8 cellular contexts compared by ENCODE assay signal in genomic region chr16:14070877-14071575, GRCh38. TPM values are rescaled to one million over a fixed set of nuclear protein-coding genes. Genes with fewer than 3 reads are reported as not detected.
DNase-seq lines count a peak whose midpoint lies in the region; ATAC-seq and TF ChIP-seq lines count a peak whose summit lies in the region.

MRTFB (plus strand) TSS chr16:14071319; CDS start chr16:14140607, 69,288 bp downstream.

- H3K4me3 Mint-ChIP-seq in activated CD4-positive, alpha-beta memory T cell treated with anti-CD3 and anti-CD28 coated beads for 36 hours = peak within 1 kb of the TSS; percentile 83

- no peaks in the 10 kb centered on the region for H3K9me3 Mint-ChIP-seq in activated CD4-positive, alpha-beta memory T cell treated with anti-CD3 and anti-CD28 coated beads for 36 hours

- H3K27me3 Mint-ChIP-seq in activated CD4-positive, alpha-beta memory T cell treated with anti-CD3 and anti-CD28 coated beads for 36 hours = no peaks in the 10 kb centered on the region

- DNase-seq in AG08396 (ENCODE audit: low spot score) (peak; percentile 92), NCI-H526 (lab: John Stamatoyannopoulos, UW) (peak; percentile 52 to 89), dorsolateral prefrontal cortex (peak in 8 of 10 donors; percentile 46 to 84 (median 58)), lower leg skin (ENCODE audit: low spot score in 2 of 2) (peak; percentile 34 to 94)
- DNase-seq in activated CD4-positive, alpha-beta memory T cell treated with anti-CD3 and anti-CD28 coated beads for 36 hours = peak; percentile 82
- peak; percentile 74 to 78 for DNase-seq in stimulated activated CD4-positive, alpha-beta T cell treated with anti-CD3 and anti-CD28 coated beads, Interleukin-4, amount 100 ng/mL, for 48 hours (ENCODE audit: low read depth in 2 of 2)

- H3K4me1 Mint-ChIP-seq in activated CD4-positive, alpha-beta memory T cell treated with anti-CD3 and anti-CD28 coated beads for 36 hours (ENCODE audit: low read depth) = peaks cover 12% of the 10 kb centered on the region

- H3K27me3 ChIP-seq in dorsolateral prefrontal cortex = no peaks in the 10 kb centered on the region

- intact Hi-C loops in activated CD4-positive, alpha-beta memory T cell treated with anti-CD3 and anti-CD28 coated beads for 36 hours (cut with micrococcal nuclease) = loop anchor here (2.0 to 5.0 kb wide), 3 partner anchors 134 to 560 kb away; partner anchors contain the start of gene PARN
- intact Hi-C loops in dorsolateral prefrontal cortex (cut with DNase I) = loop anchor here in 1 of 2 donors (5.0 to 10.0 kb wide), 3 partner anchors 69 to 146 kb away; partner anchors contain the start of gene ERCC4
- intact Hi-C loops in lower leg skin (cut with DNase I; ENCODE audit: low total_unique reads) = no loop called here

- POLR2A ChIA-PET in activated CD4-positive, alpha-beta memory T cell treated with anti-CD3 and anti-CD28 coated beads for 36 hours (lab: Charles Lee) = no interaction called here

- WGBS in lower leg skin, 2 donors = 1% methylated on average over 14 to 44 of the region's 86 CpGs

- TF ChIP-seq CTCF in dorsolateral prefrontal cortex (IDR thresholded peaks at IDR 0.05 in 54 of 56, conservative IDR thresholded peaks at IDR 0.05 in 2 of 56; ENCODE audit: low read depth in 1 of 56, partially characterized antibody in 56 of 56) = no peak
- TF ChIP-seq CTCF in lower leg skin (IDR thresholded peaks at IDR 0.05) = no peak

- H3K27ac ChIP-seq in dorsolateral prefrontal cortex = peak within 1 kb of the TSS in 58 of 59 donors; percentile 35 to 93 (median 83)

- H3K27ac Mint-ChIP-seq in activated CD4-positive, alpha-beta memory T cell treated with anti-CD3 and anti-CD28 coated beads for 36 hours = peak within 1 kb of the TSS; percentile 33

- CTCF ChIA-PET in activated CD4-positive, alpha-beta memory T cell treated with anti-CD3 and anti-CD28 coated beads for 36 hours (lab: Charles Lee) = interaction anchor here (1.4 kb wide), 1 partner anchor 151 kb away, joined by 4 read pairs; the partner anchor contains the start of gene ERCC4

- ATAC-seq in GM18909 (IDR thresholded peaks at IDR 0.05; ENCODE audit: poor library complexity, unreplicated experiment) = peak; percentile 81
- peak; percentile 70 for ATAC-seq in HG03139 (IDR thresholded peaks at IDR 0.05; ENCODE audit: unreplicated experiment)

- TF ChIP-seq POLR2A in lower leg skin (IDR thresholded peaks at IDR 0.05) = no peak

- H3K36me3 Mint-ChIP-seq in activated CD4-positive, alpha-beta memory T cell treated with anti-CD3 and anti-CD28 coated beads for 36 hours = no peaks in the 10 kb centered on the region

- peak within 1 kb of the TSS; percentile 61 to 96 (median 84) for H3K4me3 ChIP-seq in dorsolateral prefrontal cortex
- peak within 1 kb of the TSS; percentile 89 for H3K4me3 ChIP-seq in lower leg skin (ENCODE audit: low read depth, poor library complexity, severe bottlenecking)

RNA-seq across cellular contexts. Expression of gene MRTFB, which starts in this region (rescaled TPM):
- 1 to 10 TPM; 8.8 to 9.7 TPM for total RNA-seq in activated CD4-positive, alpha-beta memory T cell treated with anti-CD3 and anti-CD28 coated beads for 36 hours
- 100 to 1,000 TPM in 119 of 120 experiments, 10 to 100 TPM in 1; 76.4 to 314 (median 223) TPM for total RNA-seq in dorsolateral prefrontal cortex
- total RNA-seq in lower leg skin = 100 to 1,000 TPM in 1 of 4 donors, 10 to 100 TPM in 3; 31.9 to 128 (median 56.4) TPM

Comparison
In these comparisons a context has a peak if more than half of its experiments do, and no peak if none do; other contexts are left out.
1. Peak in every context shown above with its lines: DNase-seq, ATAC-seq, H3K4me3 ChIP-seq and H3K27ac ChIP-seq.